17 cellular contexts compared by ENCODE assay signal in genomic region chr5:60514152-60514551, GRCh38.
A peak's percentile ranks its signal among the peaks of the same experiment; 100 is the strongest.
DNase-seq lines count a peak whose midpoint lies in the region; ATAC-seq lines count a peak whose summit lies in the region.
"Had no signal": no experiment of that assay in that cellular context is flagged by ENCODE, and none has a peak within 500 bp of the region (broad histone marks: within the 10 kb centered on the region; RNA-seq: fewer than 3 reads in every experiment).

No MANE protein-coding gene starts in this region.

- no peak overlapping the region for H3K27ac Mint-ChIP-seq in stimulated activated memory B cell treated with anti-CD40 and anti-IgM and Interleukin-4, amounts not matched to agents 10 μg/mL and 1 μg/mL and 100 μg/mL, for 72 hours
- H3K27ac Mint-ChIP-seq in effector memory CD8-positive, alpha-beta T cell: no peak overlapping the region
- no peak overlapping the region for H3K27ac Mint-ChIP-seq in T-cell
- H3K27ac Mint-ChIP-seq: activated naive CD8-positive, alpha-beta T cell; T-helper 17 cell had no signal

- H3K36me3 Mint-ChIP-seq in stimulated activated memory B cell treated with anti-CD40 and anti-IgM and Interleukin-4, amounts not matched to agents 10 μg/mL and 1 μg/mL and 100 μg/mL, for 72 hours: no peaks in the 10 kb centered on the region
- H3K36me3 Mint-ChIP-seq in effector memory CD8-positive, alpha-beta T cell (ENCODE audit: insufficient read depth): no peaks in the 10 kb centered on the region
- no peaks in the 10 kb centered on the region for H3K36me3 Mint-ChIP-seq in T-cell
- H3K36me3 Mint-ChIP-seq: activated naive CD8-positive, alpha-beta T cell had no signal

- CTCF ChIA-PET in T-cell (lab: Charles Lee): no interaction called here

- H3K4me3 Mint-ChIP-seq in stimulated activated memory B cell treated with anti-CD40 and anti-IgM and Interleukin-4, amounts not matched to agents 10 μg/mL and 1 μg/mL and 100 μg/mL, for 72 hours: no peak overlapping the region
- no peak overlapping the region for H3K4me3 Mint-ChIP-seq in effector memory CD8-positive, alpha-beta T cell
- no peak overlapping the region for H3K4me3 Mint-ChIP-seq in T-cell
- H3K4me3 Mint-ChIP-seq: activated naive CD8-positive, alpha-beta T cell; T-helper 17 cell had no signal

- POLR2A ChIA-PET in T-cell (lab: Charles Lee): no interaction called here

- no peaks in the 10 kb centered on the region for H3K27me3 Mint-ChIP-seq in stimulated activated memory B cell treated with anti-CD40 and anti-IgM and Interleukin-4, amounts not matched to agents 10 μg/mL and 1 μg/mL and 100 μg/mL, for 72 hours
- H3K27me3 Mint-ChIP-seq in effector memory CD8-positive, alpha-beta T cell: no peaks in the 10 kb centered on the region
- peaks cover 0 to 5% of the 10 kb centered on the region in 2 donors for H3K27me3 Mint-ChIP-seq in T-cell
- H3K27me3 Mint-ChIP-seq: activated naive CD8-positive, alpha-beta T cell; T-helper 17 cell had no signal

- H3K9me3 Mint-ChIP-seq in stimulated activated memory B cell treated with anti-CD40 and anti-IgM and Interleukin-4, amounts not matched to agents 10 μg/mL and 1 μg/mL and 100 μg/mL, for 72 hours: no peaks in the 10 kb centered on the region
- peaks cover 2 to 6% of the 10 kb centered on the region in 2 donors for H3K9me3 Mint-ChIP-seq in effector memory CD8-positive, alpha-beta T cell
- peaks cover 0 to 4% (median 0%) of the 10 kb centered on the region in 3 donors for H3K9me3 Mint-ChIP-seq in T-cell

- DNase-seq in SIG-M5 treated with dmso at 0.1 percent for 504 hours (lab: John Stamatoyannopoulos, UW; ENCODE audit: unreplicated experiment): peak; percentile 3
- DNase-seq in SIG-M5 (lab: John Stamatoyannopoulos, UW): no peak
- DNase-seq in RPMI8226: peak; percentile 14
- no peak for DNase-seq in effector memory CD8-positive, alpha-beta T cell
- no peak for DNase-seq in HuH-7 (ENCODE audit: low spot score)
- DNase-seq in T-cell: no peak
- DNase-seq: 8988T; activated CD4-positive, CD25-positive, alpha-beta regulatory T cell; activated T-cell treated with anti-CD3 and anti-CD28 coated beads, Interleukin-2, amount 50 U/mL, for 48 hours; left cardiac atrium; NCI-H187; SHP77 treated with DMSO at 0.1 percent for 48 hours; T-helper 17 cell; testis had no signal

- ATAC-seq in HG02973 (IDR thresholded peaks at IDR 0.05; ENCODE audit: unreplicated experiment) (peak; percentile 48), T-cell (replicated peaks in 1 of 4) (no peak)
- ATAC-seq in stimulated activated memory B cell treated with anti-CD40 and anti-IgM and Interleukin-4, amounts not matched to agents 10 μg/mL and 1 μg/mL and 100 μg/mL, for 72 hours: peak; percentile 59
- no peak for ATAC-seq in effector memory CD8-positive, alpha-beta T cell (replicated peaks)
- ATAC-seq: T-helper 17 cell had no signal

- H3K4me1 Mint-ChIP-seq in stimulated activated memory B cell treated with anti-CD40 and anti-IgM and Interleukin-4, amounts not matched to agents 10 μg/mL and 1 μg/mL and 100 μg/mL, for 72 hours: peaks cover 40% of the 10 kb centered on the region
- no peaks in the 10 kb centered on the region for H3K4me1 Mint-ChIP-seq in effector memory CD8-positive, alpha-beta T cell (ENCODE audit: low read depth in 2 of 2)
- no peaks in the 10 kb centered on the region for H3K4me1 Mint-ChIP-seq in T-cell
- H3K4me1 Mint-ChIP-seq: T-helper 17 cell had no signal

Comparison
In these comparisons a context has a peak if more than half of its experiments do, and no peak if none do; other contexts are left out.
1. DNase-seq: peak in SIG-M5 treated with dmso at 0.1 percent for 504 hours (single experiment) and RPMI8226 (single experiment); none in SIG-M5 (single experiment), effector memory CD8-positive, alpha-beta T cell (0 of 3), HuH-7 (single experiment) and T-cell (0 of 34).
2. ATAC-seq: peak in HG02973 (single experiment) and stimulated activated memory B cell treated with anti-CD40 and anti-IgM and Interleukin-4, amounts not matched to agents 10 μg/mL and 1 μg/mL and 100 μg/mL, for 72 hours (single experiment); none in effector memory CD8-positive, alpha-beta T cell (single experiment) and T-cell (0 of 4).